Comparison of ENCODE assay signal across 27 cellular contexts in the genomic region with DNA sequence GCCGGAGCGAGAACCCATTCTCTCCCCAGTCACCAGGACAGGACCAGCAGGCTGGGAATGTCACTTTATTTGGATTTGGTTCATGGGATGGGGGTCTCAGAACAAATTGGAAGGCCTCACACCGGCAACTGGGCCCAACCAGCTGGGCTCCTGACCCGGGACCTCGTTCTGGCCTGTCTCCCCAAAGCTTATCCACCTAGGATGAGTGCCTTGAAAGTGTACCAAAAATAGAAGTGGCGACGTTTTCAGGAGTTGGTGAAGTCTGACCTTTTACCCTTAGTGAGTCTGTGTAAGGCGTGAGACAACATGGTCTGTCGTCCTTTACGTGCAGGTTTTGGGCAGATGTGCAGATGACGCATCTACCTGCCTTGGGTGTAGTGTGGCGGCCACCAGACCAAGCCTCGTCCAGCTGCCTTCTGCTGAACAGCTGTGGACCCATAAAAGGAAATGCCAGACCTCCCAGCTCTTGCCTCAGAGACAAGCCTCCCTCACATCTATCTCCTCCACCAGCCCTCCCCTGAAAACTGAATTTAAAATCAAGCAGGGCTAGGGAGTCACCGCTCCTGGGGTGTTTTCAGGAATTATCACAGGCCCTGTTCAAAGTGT.
"Had no signal": no experiment of that assay in that cellular context is flagged by ENCODE, and none has a peak within 500 bp of the region (broad histone marks: within the 10 kb centered on the region; RNA-seq: fewer than 3 reads in every experiment).

No MANE protein-coding gene starts in this region.

- H3K27me3 ChIP-seq: Peyer's patch had no signal

- H3K36me3 ChIP-seq: adrenal gland, Peyer's patch had no signal

- H3K4me1 ChIP-seq: adrenal gland had no signal

- ATAC-seq: activated T-cell treated with anti-CD3 and anti-CD28 coated beads, Interleukin-2, amount 50 U/mL, for 72 hours; T-cell had no signal

- H3K4me3 ChIP-seq: adrenal gland, Peyer's patch, SK-N-MC had no signal

- FAIRE-seq: TTC549 had no signal

- H3K9me3 ChIP-seq: adrenal gland had no signal

- H3K27ac ChIP-seq: adrenal gland, Peyer's patch, SK-N-MC had no signal

- DNase-seq: activated B cell treated with CpG ODN at 0.5 μM for 24 hours; activated CD4-positive, alpha-beta T cell treated with anti-CD3 and anti-CD28 coated beads for 1 hour; activated CD4-positive, alpha-beta T cell treated with anti-CD3 and anti-CD28 coated beads, Interleukin-2, amount 10 ng/mL, durations not matched to agents 24 days and 14 days; activated CD4-positive, alpha-beta T cell treated with anti-CD3 and anti-CD28 coated beads, Interleukin-2, amount 50 U/mL, for 48 hours; activated naive CD4-positive, alpha-beta T cell treated with anti-CD3 and anti-CD28 coated beads, Interleukin-2, amount 50 U/mL, for 16 hours; activated naive CD8-positive, alpha-beta T cell treated with anti-CD3 and anti-CD28 coated beads, Interleukin-2, amount 10 ng/mL, durations not matched to agents 7 days and 5 days; activated T-cell treated with anti-CD3 and anti-CD28 coated beads, Interleukin-2, amount 50 U/mL, for 72 hours; anterior cingulate cortex; caudate nucleus; Kasumi-1; KBM-7; NCI-H1105 treated with DMSO at 0.1 percent for 48 hours; NCI-H1436 treated with DMSO at 0.1 percent for 48 hours; NCI-H187; NCI-H2081; NCI-H2227 treated with DMSO at 0.1 percent for 48 hours; NCI-H446 treated with DMSO at 0.1 percent for 48 hours; NCI-H524 treated with DMSO at 0.1 percent for 48 hours; NCI-H774; Peyer's patch; SIG-M5; T-cell; T-helper 2 cell; T1000 had no signal
